ENCODE assay signal across 8 cellular contexts in the genomic region with DNA sequence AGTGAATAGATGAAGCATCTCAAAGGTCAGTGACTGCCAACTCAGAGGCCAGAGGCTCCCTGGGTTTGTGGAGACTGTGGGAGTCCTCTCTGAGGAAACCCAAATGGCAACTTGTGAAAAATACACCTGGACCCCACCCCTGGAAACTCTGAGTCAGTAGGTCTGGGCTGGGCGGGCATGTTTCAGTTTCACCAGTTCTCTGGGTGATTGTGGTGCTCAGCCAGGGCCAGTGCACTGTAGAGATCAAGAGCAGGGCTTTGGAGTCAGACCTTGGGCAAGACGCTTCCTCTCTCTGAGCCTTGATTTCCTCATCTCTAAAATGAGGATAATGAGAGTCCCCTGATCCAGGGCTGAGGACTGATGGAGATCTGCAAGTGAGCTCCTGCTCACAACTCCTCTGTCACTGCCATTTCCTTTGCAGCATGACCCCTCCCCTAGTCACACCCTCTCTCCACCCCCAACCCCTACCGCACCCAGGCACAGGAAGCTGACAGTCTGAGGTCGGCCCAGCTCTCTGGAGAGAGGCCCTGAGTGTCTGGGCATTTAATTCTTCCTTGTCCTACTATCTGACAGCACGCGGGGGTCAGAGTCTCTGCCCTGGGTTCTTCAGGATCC. TPM values are rescaled to one million over a fixed set of nuclear protein-coding genes. Genes with fewer than 3 reads are reported as not detected.
DNase-seq lines count a peak whose midpoint lies in the region; ATAC-seq and TF ChIP-seq lines count a peak whose summit lies in the region.

No MANE protein-coding gene starts in this region.

- peak overlapping the region; percentile 60; the same call in 1 of the 2 replicates for H3K9ac ChIP-seq in OCI-LY3 (ENCODE audit: low read length)

- H4K20me1 ChIP-seq in OCI-LY3 (ENCODE audit: insufficient read depth, low read length), result no peaks in the 10 kb centered on the region

- peaks cover 10% of the 10 kb centered on the region for H3K79me2 ChIP-seq in OCI-LY3 (ENCODE audit: low read length)

- no peaks in the 10 kb centered on the region for H3K36me3 ChIP-seq in OCI-LY3 (replicated peaks; ENCODE audit: low read depth, low read length)

- no peaks in the 10 kb centered on the region for H3K9me3 ChIP-seq in OCI-LY3 (ENCODE audit: insufficient read depth, low read length)

- no peak for TF ChIP-seq CTCF in OCI-LY3 (IDR thresholded peaks at IDR 0.05; ENCODE audit: low read depth, low read length)

- peaks cover 42% of the 10 kb centered on the region for H3K4me1 ChIP-seq in OCI-LY3 (ENCODE audit: low read length)

- ATAC-seq in GM18868 (IDR thresholded peaks at IDR 0.05; ENCODE audit: unreplicated experiment) (peak; percentile 77), HG02943 (IDR thresholded peaks at IDR 0.05; ENCODE audit: low read depth, unreplicated experiment) (peak; percentile 72), left ventricle myocardium superior (peak; percentile 65), HG03469 (IDR thresholded peaks at IDR 0.05; ENCODE audit: unreplicated experiment) (no peak)

- peak; percentile 91 to 92 for DNase-seq in activated T-cell treated with anti-CD3 and anti-CD28 coated beads, Interleukin-2, amount 50 U/mL, for 48 hours
- peak; percentile 49 for DNase-seq in left ventricle myocardium superior
- DNase-seq in stimulated activated CD4-positive, alpha-beta T cell treated with anti-CD3 and anti-CD28 coated beads, Interleukin-1b, Interleukin-23, amount 100 ng/mL, for 4 hours (ENCODE audit: low read depth in 2 of 2), result peak; percentile 64 to 75
- DNase-seq in epidermal melanocyte (ENCODE audit: insufficient read length, low spot score), result no peak

- peak overlapping the region; percentile 80 for H3K4me2 ChIP-seq in OCI-LY3 (ENCODE audit: low read length)

- intact Hi-C loops in left ventricle myocardium superior (cut with micrococcal nuclease), result no loop called here

- H3K27me3 ChIP-seq in OCI-LY3 (ENCODE audit: low read depth, low read length), result no peaks in the 10 kb centered on the region

- H3K4me3 ChIP-seq in OCI-LY3 (ENCODE audit: low read length), result peak overlapping the region; percentile 72

- no peak overlapping the region for H2AFZ ChIP-seq in OCI-LY3 (ENCODE audit: low read depth, low read length)

- H3K27ac ChIP-seq in OCI-LY3 (ENCODE audit: low read length), result peak overlapping the region; percentile 40

RNA-seq across cellular contexts. Expression of a gene that starts 5.1 kb away (rescaled TPM):
- total RNA-seq in left ventricle myocardium superior, result 1.8 TPM

RNA-seq across cellular contexts. Expression of a gene that starts 39.6 kb away (rescaled TPM):
- total RNA-seq in left ventricle myocardium superior, result 15.1 TPM

RNA-seq across cellular contexts. Expression of a gene that starts 43.2 kb away (rescaled TPM):
- 44.1 TPM for total RNA-seq in left ventricle myocardium superior
